In the genomic region with DNA sequence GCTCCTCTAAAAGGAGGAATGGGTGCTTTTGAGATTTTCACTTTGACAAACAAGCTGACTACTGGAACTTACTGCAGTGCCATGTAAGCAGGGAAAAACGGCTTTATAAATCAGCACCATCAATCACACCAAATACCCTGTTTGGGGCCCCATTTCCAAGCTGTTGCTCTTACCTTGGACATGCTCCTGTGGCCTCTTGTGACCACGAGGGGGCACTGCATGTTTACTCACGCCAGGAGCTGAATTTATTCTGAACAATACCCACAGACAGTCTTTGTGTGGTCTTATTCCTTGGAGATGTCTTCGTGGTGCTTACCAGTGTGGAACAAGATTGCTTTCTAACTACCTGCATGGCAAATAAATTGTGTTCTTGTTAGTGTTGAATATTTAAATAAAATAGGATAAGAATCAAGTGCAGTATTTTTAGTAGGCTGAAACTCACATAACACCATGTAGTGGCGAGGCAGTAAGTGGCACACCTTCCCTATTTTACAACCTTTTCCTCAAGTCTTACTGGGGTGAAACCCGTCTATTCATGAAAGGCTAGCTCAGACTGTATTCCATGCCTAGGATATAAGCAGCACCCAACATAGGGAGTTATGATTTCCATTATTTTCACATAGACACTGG, we compare ENCODE assay signal across 7 cellular contexts.
A peak's percentile ranks its signal among the peaks of the same experiment; 100 is the strongest.
DNase-seq lines count a peak whose midpoint lies in the region; ATAC-seq and TF ChIP-seq lines count a peak whose summit lies in the region.

No MANE protein-coding gene starts in this region.

- H3K9me3 ChIP-seq in Karpas-422 (ENCODE audit: low read length) = no peaks in the 10 kb centered on the region
- H3K9me3 ChIP-seq in mesenchymal stem cell (ENCODE audit: control insufficient read depth, low read length) = no peaks in the 10 kb centered on the region
- H3K9me3 ChIP-seq in thoracic aorta = no peaks in the 10 kb centered on the region

- H3K27me3 ChIP-seq in Karpas-422 (ENCODE audit: low read length) = no peaks in the 10 kb centered on the region
- peaks cover 0 to 3% of the 10 kb centered on the region in 2 experiments for H3K27me3 ChIP-seq in mesenchymal stem cell (ENCODE audit: control insufficient read depth in 1 of 2, insufficient read depth in 1 of 2, low read length in 2 of 2)
- H3K27me3 ChIP-seq in thoracic aorta (replicated peaks; ENCODE audit: insufficient read depth) = no peaks in the 10 kb centered on the region

- no peak overlapping the region for H3K18ac ChIP-seq in mesenchymal stem cell (ENCODE audit: low read depth in 1 of 2, low read length in 2 of 2)

- in situ Hi-C loops in SK-MEL-5 (cut with HindIII; ENCODE audit: low pct_unique_long_range_greater_than_20kb, low sequenced_read_pairs) = no loop called here

- no peak overlapping the region for H2BK15ac ChIP-seq in mesenchymal stem cell (ENCODE audit: low read depth, poor library complexity, severe bottlenecking)

- no peak overlapping the region for H3K4me3 Mint-ChIP-seq in endothelial cell (ENCODE audit: unreplicated experiment)

- no peaks in the 10 kb centered on the region for H3K36me3 ChIP-seq in Karpas-422 (ENCODE audit: insufficient read depth, low read length)
- H3K36me3 ChIP-seq in mesenchymal stem cell (ENCODE audit: control insufficient read depth in 1 of 2, insufficient read depth in 2 of 2, low read depth in 1 of 2, low read length in 2 of 2) = no peaks in the 10 kb centered on the region
- no peaks in the 10 kb centered on the region for H3K36me3 ChIP-seq in thoracic aorta

- H3K4me3 ChIP-seq in Karpas-422 (ENCODE audit: low read length) (no peak overlapping the region), mesenchymal stem cell (ENCODE audit: insufficient read depth in 1 of 2, low read depth in 1 of 2, low read length in 2 of 2) (no peak overlapping the region), thoracic aorta (no peak overlapping the region)

- H2BK5ac ChIP-seq in mesenchymal stem cell (ENCODE audit: low read depth, low read length, poor library complexity, severe bottlenecking) = no peak overlapping the region

- no peak overlapping the region for H4K91ac ChIP-seq in mesenchymal stem cell (ENCODE audit: low read length)

- DNase-seq in GM04504 (ENCODE audit: low read depth) (peak; percentile 10), Karpas-422 (peak; percentile 81), SK-MEL-5 (ENCODE audit: low read depth, low spot score) (peak; percentile 71), endothelial cell (ENCODE audit: low spot score) (peak; percentile 77), mesenchymal stem cell (peak; percentile 45), thoracic aorta (ENCODE audit: low spot score) (no peak)

- H3K27ac Mint-ChIP-seq in endothelial cell (ENCODE audit: unreplicated experiment) = no peak overlapping the region

- ATAC-seq in GM21447 (IDR thresholded peaks at IDR 0.05; ENCODE audit: unreplicated experiment) (peak; percentile 76), thoracic aorta (ENCODE audit: insufficient number of reproducible peaks, low FRiP score, low read depth) (no peak)

- H3K27me3 Mint-ChIP-seq in endothelial cell (ENCODE audit: unreplicated experiment) = no peaks in the 10 kb centered on the region

- TF ChIP-seq CTCF in endothelial cell (IDR thresholded peaks at IDR 0.05; ENCODE audit: unreplicated experiment) (peak; percentile 78), thoracic aorta (IDR thresholded peaks at IDR 0.05) (peak; percentile 83)

- H3K4me1 Mint-ChIP-seq in endothelial cell (ENCODE audit: unreplicated experiment) = no peaks in the 10 kb centered on the region

- WGBS in mesenchymal stem cell = 46% methylated on average over 6 of the region's 6 CpGs

- no peaks in the 10 kb centered on the region for H3K9me3 Mint-ChIP-seq in endothelial cell (ENCODE audit: unreplicated experiment)

- H3K14ac ChIP-seq in mesenchymal stem cell (ENCODE audit: low read length in 2 of 2) = no peak overlapping the region

- H3K79me1 ChIP-seq in mesenchymal stem cell (replicated peaks; ENCODE audit: low read length, poor library complexity, severe bottlenecking) = no peaks in the 10 kb centered on the region

- H2AFZ ChIP-seq in Karpas-422 (ENCODE audit: low read length) (no peak overlapping the region), mesenchymal stem cell (ENCODE audit: low read depth, low read length) (no peak overlapping the region)

- no peak overlapping the region for H3K23ac ChIP-seq in mesenchymal stem cell (ENCODE audit: low read length in 2 of 2)

- no peak overlapping the region for H2AK5ac ChIP-seq in mesenchymal stem cell (ENCODE audit: low read length, severe bottlenecking)

- no peak overlapping the region for H4K8ac ChIP-seq in mesenchymal stem cell (ENCODE audit: low read length)

- no peaks in the 10 kb centered on the region for H3K9me2 ChIP-seq in Karpas-422 (replicated peaks; ENCODE audit: insufficient read depth, low read length)

- no peak overlapping the region for H3K4ac ChIP-seq in mesenchymal stem cell (ENCODE audit: low read depth in 1 of 2, low read length in 2 of 2)

- no peaks in the 10 kb centered on the region for H3K36me3 Mint-ChIP-seq in endothelial cell (ENCODE audit: low read depth, unreplicated experiment)

- H2BK120ac ChIP-seq in mesenchymal stem cell (ENCODE audit: low read depth, low read length) = no peak overlapping the region

- H3K9ac ChIP-seq in Karpas-422 (ENCODE audit: low read length) (no peak overlapping the region), mesenchymal stem cell (ENCODE audit: low read length) (no peak overlapping the region)

- H3K27ac ChIP-seq in Karpas-422 (ENCODE audit: low read length) = no peak overlapping the region
- no peak overlapping the region for H3K27ac ChIP-seq in mesenchymal stem cell (ENCODE audit: low read length, poor library complexity, severe bottlenecking)
- H3K27ac ChIP-seq in thoracic aorta = no peak overlapping the region

- H4K20me1 ChIP-seq in Karpas-422 (ENCODE audit: insufficient read depth, low read depth, low read length) = no peaks in the 10 kb centered on the region

- H3K79me2 ChIP-seq in Karpas-422 (ENCODE audit: low read length) = no peaks in the 10 kb centered on the region

- H3K4me2 ChIP-seq in Karpas-422 (ENCODE audit: low read depth, low read length, poor library complexity, severe bottlenecking) (no peak overlapping the region), mesenchymal stem cell (ENCODE audit: low read length, poor library complexity, severe bottlenecking) (no peak overlapping the region)

- no peak overlapping the region for H2BK12ac ChIP-seq in mesenchymal stem cell (ENCODE audit: low read length in 2 of 2)

- H3K4me1 ChIP-seq in Karpas-422 (ENCODE audit: low read length) (no peaks in the 10 kb centered on the region), mesenchymal stem cell (ENCODE audit: control insufficient read depth, insufficient read depth, low read depth, low read length) (no peaks in the 10 kb centered on the region), thoracic aorta (ENCODE audit: control insufficient read depth in 1 of 2, low read depth in 2 of 2) (peaks cover 13 to 31% of the 10 kb centered on the region in 2 donors)
